ENCODE assay signal across 1 cellular context in the genomic region with DNA sequence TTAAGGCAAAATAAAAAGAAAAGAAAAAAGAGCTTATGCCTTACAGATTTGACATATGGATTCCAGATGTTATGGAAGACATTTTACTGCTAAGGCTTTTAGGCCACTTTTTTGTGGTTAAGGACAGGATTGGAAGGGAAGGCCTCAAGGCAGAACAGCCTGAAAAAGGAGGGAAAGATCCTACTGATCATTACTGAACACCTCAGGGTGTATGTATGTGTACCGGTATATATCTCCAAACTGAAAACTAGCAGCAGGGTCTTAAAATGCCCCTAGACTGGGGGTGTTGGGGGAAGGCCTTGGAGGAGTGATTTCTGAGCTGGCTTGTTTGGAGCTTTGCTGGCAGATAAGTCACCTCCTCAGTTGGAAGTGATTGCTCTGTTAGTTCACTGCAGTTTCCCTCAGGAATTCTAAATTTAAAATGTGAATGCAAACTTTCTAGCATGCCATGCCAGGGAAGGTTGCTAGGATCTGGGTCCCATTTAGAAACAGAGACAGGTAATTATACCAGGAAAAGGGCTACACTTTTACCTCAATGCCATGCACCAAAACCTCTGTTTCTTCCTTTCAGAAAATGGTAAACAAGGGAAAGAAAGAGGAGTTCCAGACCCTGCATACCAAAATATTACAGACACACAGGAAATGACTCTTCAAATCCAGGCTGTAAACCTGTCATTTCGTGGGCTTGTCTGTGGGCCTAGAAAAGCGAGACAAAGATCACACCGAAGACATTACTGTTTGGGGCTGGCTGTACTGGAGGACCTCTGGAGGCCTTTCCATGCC.
TF ChIP-seq lines count a peak whose summit lies in the region.

No MANE protein-coding gene starts in this region.

TF ChIP-seq in K562, 482 proteins besides CTCF, POLR2A, EP300 and RAD21 (continued from another document and continues in another):
- TF ChIP-seq TFAM (CRISPR knock-in tag; conservative IDR thresholded peaks at IDR 0.05) (no peak), NFRKB (IDR thresholded peaks at IDR 0.05; ENCODE audit: low read depth) (peak; percentile 62; the same call in 1 of the 2 replicates), ZNF311 (CRISPR knock-in tag; IDR thresholded peaks at IDR 0.05) (no peak), ZNF586 (CRISPR knock-in tag; conservative IDR thresholded peaks at IDR 0.05) (no peak), POLR3A (IDR thresholded peaks at IDR 0.05; ENCODE audit: borderline replicate concordance, extremely low read depth, insufficient read depth, insufficient read length) (no peak), HOXB6 (CRISPR knock-in tag; IDR thresholded peaks at IDR 0.05; ENCODE audit: borderline replicate concordance) (no peak), NBN (IDR thresholded peaks at IDR 0.05; ENCODE audit: low read depth) (peak; percentile 61; the same call in 1 of the 2 replicates), EP400 (IDR thresholded peaks at IDR 0.05) (0 out of 2 replicates have a peak, but pooled peaks have one; percentile 28), SRSF1 (IDR thresholded peaks at IDR 0.05; ENCODE audit: low read depth, low read length) (no peak), NEUROD1 (IDR thresholded peaks at IDR 0.05; ENCODE audit: borderline replicate concordance, low read depth, low read length, partially characterized antibody) (peak; percentile 32), ARID1B (IDR thresholded peaks at IDR 0.05) (peak; percentile 54), ARID2 (IDR thresholded peaks at IDR 0.05) (no peak; the same call in 1 of the 2 replicates), DNMT1 (IDR thresholded peaks at IDR 0.05) (no peak), ZNF12 (CRISPR knock-in tag; IDR thresholded peaks at IDR 0.05) (no peak), ZNF699 (CRISPR knock-in tag; IDR thresholded peaks at IDR 0.05; ENCODE audit: insufficient replicate concordance) (no peak), DPF2 (IDR thresholded peaks at IDR 0.05) (peak; percentile 71), SIRT6 (IDR thresholded peaks at IDR 0.05; ENCODE audit: low read depth, low read length) (no peak), KDM1A (IDR thresholded peaks at IDR 0.05) (no peak), RBM17 (IDR thresholded peaks at IDR 0.05; ENCODE audit: borderline replicate concordance, low read depth, low read length) (no peak), ZNF41 (CRISPR knock-in tag; conservative IDR thresholded peaks at IDR 0.05) (no peak), FOXK1 (CRISPR knock-in tag; IDR thresholded peaks at IDR 0.05; ENCODE audit: borderline replicate concordance) (no peak), MTA2 (IDR thresholded peaks at IDR 0.05; ENCODE audit: low read depth) (no peak), TAF15 (IDR thresholded peaks at IDR 0.05; ENCODE audit: low read depth, low read length) (no peak), NCOR1 (IDR thresholded peaks at IDR 0.05) (peak; percentile 53), HDAC8 (tag; IDR thresholded peaks at IDR 0.05) (0 out of 2 replicates have a peak, but pooled peaks have one; percentile 53), KAT2B (IDR thresholded peaks at IDR 0.05; ENCODE audit: low read depth, low read length) (no peak), MAFG (tag; conservative IDR thresholded peaks at IDR 0.05) (peak; percentile 36; the same call in 1 of the 2 replicates), TAF1 (IDR thresholded peaks at IDR 0.05; ENCODE audit: control insufficient read depth, extremely low read depth, insufficient read depth, low read length, severe bottlenecking) (no peak), MTF1 (CRISPR knock-in tag; IDR thresholded peaks at IDR 0.05; ENCODE audit: borderline replicate concordance) (no peak), DDX20 (tag; IDR thresholded peaks at IDR 0.05; ENCODE audit: low read depth) (no peak), CAMTA2 (CRISPR knock-in tag; conservative IDR thresholded peaks at IDR 0.05) (no peak), TEAD1 (CRISPR knock-in tag; IDR thresholded peaks at IDR 0.05) (0 out of 4 replicates have a peak, but pooled peaks of 1 of the 2 experiments have one; percentile 17), MCM3 (IDR thresholded peaks at IDR 0.05) (no peak), SRF (CRISPR knock-in tag; IDR thresholded peaks at IDR 0.05) (no peak), ZNF239 (CRISPR knock-in tag; IDR thresholded peaks at IDR 0.05) (no peak), ZSCAN29 (IDR thresholded peaks at IDR 0.05) (no peak)
- TF ChIP-seq, protein P1, sequence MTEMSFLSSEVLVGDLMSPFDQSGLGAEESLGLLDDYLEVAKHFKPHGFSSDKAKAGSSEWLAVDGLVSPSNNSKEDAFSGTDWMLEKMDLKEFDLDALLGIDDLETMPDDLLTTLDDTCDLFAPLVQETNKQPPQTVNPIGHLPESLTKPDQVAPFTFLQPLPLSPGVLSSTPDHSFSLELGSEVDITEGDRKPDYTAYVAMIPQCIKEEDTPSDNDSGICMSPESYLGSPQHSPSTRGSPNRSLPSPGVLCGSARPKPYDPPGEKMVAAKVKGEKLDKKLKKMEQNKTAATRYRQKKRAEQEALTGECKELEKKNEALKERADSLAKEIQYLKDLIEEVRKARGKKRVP (CRISPR knock-in tag; IDR thresholded peaks at IDR 0.05): 0 out of 2 replicates have a peak, but pooled peaks have one; percentile 14
- TF ChIP-seq, protein P2, sequence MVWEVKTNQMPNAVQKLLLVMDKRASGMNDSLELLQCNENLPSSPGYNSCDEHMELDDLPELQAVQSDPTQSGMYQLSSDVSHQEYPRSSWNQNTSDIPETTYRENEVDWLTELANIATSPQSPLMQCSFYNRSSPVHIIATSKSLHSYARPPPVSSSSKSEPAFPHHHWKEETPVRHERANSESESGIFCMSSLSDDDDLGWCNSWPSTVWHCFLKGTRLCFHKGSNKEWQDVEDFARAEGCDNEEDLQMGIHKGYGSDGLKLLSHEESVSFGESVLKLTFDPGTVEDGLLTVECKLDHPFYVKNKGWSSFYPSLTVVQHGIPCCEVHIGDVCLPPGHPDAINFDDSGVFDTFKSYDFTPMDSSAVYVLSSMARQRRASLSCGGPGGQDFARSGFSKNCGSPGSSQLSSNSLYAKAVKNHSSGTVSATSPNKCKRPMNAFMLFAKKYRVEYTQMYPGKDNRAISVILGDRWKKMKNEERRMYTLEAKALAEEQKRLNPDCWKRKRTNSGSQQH (CRISPR knock-in tag; IDR thresholded peaks at IDR 0.05): no peak
- TF ChIP-seq, protein P3, sequence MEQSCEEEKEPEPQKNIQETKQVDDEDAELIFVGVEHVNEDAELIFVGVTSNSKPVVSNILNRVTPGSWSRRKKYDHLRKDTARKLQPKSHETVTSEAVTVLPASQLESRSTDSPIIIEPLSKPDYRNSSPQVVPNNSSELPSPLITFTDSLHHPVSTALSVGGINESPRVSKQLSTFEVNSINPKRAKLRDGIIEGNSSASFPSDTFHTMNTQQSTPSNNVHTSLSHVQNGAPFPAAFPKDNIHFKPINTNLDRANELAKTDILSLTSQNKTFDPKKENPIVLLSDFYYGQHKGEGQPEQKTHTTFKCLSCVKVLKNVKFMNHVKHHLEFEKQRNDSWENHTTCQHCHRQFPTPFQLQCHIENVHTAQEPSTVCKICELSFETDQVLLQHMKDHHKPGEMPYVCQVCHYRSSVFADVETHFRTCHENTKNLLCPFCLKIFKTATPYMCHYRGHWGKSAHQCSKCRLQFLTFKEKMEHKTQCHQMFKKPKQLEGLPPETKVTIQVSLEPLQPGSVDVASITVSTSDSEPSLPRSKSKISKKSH (CRISPR knock-in tag; IDR thresholded peaks at IDR 0.05): no peak
- TF ChIP-seq, protein P4, sequence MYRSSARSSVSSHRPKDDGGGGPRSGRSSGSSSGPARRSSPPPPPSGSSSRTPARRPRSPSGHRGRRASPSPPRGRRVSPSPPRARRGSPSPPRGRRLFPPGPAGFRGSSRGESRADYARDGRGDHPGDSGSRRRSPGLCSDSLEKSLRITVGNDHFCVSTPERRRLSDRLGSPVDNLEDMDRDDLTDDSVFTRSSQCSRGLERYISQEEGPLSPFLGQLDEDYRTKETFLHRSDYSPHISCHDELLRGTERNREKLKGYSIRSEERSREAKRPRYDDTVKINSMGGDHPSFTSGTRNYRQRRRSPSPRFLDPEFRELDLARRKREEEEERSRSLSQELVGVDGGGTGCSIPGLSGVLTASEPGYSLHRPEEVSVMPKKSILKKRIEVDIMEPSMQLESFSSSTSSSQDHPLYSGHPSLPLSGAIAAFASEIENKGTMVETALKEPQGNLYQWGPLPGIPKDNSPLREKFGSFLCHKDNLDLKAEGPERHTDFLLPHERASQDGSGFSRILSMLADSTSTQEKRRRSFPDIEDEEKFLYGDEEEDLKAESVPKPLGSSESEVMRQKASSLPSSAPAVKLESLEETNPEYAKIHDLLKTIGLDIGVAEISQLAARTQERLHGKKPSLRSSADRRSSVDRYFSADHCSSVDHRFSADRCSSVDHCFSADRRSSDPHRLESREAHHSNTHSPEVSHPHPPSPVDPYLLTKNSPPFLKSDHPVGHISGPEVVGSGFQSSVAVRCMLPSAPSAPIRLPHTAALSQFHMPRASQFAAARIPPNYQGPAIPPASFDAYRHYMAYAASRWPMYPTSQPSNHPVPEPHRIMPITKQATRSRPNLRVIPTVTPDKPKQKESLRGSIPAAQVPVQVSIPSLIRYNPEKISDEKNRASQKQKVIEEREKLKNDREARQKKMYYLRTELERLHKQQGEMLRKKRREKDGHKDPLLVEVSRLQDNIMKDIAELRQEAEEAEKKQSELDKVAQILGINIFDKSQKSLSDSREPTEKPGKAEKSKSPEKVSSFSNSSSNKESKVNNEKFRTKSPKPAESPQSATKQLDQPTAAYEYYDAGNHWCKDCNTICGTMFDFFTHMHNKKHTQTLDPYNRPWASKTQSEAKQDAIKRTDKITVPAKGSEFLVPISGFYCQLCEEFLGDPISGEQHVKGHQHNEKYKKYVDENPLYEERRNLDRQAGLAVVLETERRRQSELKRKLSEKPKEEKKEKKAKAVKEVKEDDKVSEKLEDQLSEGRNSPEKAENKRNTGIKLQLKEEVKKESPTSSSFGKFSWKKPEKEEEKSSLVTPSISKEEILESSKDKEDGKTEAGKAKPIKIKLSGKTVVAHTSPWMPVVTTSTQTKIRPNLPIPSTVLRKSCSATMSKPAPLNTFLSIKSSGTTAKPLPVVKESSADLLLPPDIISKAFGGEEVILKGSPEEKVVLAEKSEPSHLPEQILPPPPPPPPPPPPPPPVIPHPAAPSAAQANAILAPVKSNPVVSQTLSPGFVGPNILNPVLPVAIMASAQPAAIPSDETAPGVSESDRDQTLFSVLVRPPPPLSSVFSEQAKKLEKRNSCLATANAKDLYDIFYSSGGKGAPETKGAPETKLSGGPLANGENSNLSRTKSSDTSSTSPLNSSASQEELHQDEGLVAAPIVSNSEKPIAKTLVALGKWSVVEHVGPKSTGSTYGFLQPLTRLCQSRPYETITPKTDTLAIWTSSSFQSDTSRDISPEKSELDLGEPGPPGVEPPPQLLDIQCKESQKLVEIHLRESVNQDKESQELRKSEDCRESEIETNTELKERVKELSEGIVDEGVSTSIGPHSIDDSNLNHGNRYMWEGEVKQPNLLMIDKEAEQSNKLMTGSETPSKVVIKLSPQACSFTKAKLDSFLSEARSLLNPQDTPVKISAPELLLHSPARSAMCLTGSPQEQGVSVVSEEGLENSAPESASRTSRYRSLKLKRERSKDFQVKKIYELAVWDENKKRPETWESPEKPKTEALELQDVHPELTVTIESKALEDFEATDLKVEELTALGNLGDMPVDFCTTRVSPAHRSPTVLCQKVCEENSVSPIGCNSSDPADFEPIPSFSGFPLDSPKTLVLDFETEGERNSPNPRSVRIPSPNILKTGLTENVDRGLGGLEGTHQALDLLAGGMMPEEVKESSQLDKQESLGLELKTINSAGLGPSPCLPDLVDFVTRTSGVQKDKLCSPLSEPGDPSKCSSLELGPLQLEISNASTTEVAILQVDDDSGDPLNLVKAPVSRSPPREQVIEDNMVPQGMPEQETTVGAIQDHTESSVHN (IDR thresholded peaks at IDR 0.05; ENCODE audit: borderline replicate concordance in 1 of 2, low read depth in 1 of 2): no peak
- TF ChIP-seq, protein P5, sequence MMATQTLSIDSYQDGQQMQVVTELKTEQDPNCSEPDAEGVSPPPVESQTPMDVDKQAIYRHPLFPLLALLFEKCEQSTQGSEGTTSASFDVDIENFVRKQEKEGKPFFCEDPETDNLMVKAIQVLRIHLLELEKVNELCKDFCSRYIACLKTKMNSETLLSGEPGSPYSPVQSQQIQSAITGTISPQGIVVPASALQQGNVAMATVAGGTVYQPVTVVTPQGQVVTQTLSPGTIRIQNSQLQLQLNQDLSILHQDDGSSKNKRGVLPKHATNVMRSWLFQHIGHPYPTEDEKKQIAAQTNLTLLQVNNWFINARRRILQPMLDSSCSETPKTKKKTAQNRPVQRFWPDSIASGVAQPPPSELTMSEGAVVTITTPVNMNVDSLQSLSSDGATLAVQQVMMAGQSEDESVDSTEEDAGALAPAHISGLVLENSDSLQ (IDR thresholded peaks at IDR 0.05): peak; percentile 58
- TF ChIP-seq, protein P6, sequence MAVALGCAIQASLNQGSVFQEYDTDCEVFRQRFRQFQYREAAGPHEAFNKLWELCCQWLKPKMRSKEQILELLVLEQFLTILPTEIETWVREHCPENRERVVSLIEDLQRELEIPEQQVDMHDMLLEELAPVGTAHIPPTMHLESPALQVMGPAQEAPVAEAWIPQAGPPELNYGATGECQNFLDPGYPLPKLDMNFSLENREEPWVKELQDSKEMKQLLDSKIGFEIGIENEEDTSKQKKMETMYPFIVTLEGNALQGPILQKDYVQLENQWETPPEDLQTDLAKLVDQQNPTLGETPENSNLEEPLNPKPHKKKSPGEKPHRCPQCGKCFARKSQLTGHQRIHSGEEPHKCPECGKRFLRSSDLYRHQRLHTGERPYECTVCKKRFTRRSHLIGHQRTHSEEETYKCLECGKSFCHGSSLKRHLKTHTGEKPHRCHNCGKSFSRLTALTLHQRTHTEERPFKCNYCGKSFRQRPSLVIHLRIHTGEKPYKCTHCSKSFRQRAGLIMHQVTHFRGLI (CRISPR knock-in tag; IDR thresholded peaks at IDR 0.05): no peak
- TF ChIP-seq, protein P7, sequence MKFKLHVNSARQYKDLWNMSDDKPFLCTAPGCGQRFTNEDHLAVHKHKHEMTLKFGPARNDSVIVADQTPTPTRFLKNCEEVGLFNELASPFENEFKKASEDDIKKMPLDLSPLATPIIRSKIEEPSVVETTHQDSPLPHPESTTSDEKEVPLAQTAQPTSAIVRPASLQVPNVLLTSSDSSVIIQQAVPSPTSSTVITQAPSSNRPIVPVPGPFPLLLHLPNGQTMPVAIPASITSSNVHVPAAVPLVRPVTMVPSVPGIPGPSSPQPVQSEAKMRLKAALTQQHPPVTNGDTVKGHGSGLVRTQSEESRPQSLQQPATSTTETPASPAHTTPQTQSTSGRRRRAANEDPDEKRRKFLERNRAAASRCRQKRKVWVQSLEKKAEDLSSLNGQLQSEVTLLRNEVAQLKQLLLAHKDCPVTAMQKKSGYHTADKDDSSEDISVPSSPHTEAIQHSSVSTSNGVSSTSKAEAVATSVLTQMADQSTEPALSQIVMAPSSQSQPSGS (CRISPR knock-in tag; IDR thresholded peaks at IDR 0.05): no peak
- TF ChIP-seq, protein P8, sequence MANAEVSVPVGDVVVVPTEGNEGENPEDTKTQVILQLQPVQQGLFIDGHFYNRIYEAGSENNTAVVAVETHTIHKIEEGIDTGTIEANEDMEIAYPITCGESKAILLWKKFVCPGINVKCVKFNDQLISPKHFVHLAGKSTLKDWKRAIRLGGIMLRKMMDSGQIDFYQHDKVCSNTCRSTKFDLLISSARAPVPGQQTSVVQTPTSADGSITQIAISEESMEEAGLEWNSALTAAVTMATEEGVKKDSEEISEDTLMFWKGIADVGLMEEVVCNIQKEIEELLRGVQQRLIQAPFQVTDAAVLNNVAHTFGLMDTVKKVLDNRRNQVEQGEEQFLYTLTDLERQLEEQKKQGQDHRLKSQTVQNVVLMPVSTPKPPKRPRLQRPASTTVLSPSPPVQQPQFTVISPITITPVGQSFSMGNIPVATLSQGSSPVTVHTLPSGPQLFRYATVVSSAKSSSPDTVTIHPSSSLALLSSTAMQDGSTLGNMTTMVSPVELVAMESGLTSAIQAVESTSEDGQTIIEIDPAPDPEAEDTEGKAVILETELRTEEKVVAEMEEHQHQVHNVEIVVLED (CRISPR knock-in tag; IDR thresholded peaks at IDR 0.05): no peak
